In genomic region chr17:50234581-50234980, GRCh38 we compare ENCODE assay signal across 24 cellular contexts. TPM values are rescaled to one million over a fixed set of nuclear protein-coding genes. Genes with fewer than 3 reads are reported as not detected.
"Had no signal": no experiment of that assay in that cellular context is flagged by ENCODE, and none has a peak within 500 bp of the region (broad histone marks: within the 10 kb centered on the region; RNA-seq: fewer than 3 reads in every experiment).

No MANE protein-coding gene starts in this region.

- ATAC-seq: activated T-cell treated with anti-CD3 and anti-CD28 coated beads, Interleukin-2, amount 50 U/mL, for 4 hours; activated T-helper 17 cell treated with anti-CD3 and anti-CD28 coated beads, Interleukin-2, amount 50 U/mL, for 72 hours; T-cell had no signal

- DNase-seq: activated B cell treated with CpG ODN at 0.5 μM for 24 hours; activated CD4-positive, alpha-beta memory T cell treated with anti-CD3 and anti-CD28 coated beads for 36 hours; activated CD4-positive, alpha-beta T cell treated with anti-CD3 and anti-CD28 coated beads for 1 hour; activated CD4-positive, alpha-beta T cell treated with anti-CD3 and anti-CD28 coated beads, Interleukin-2, amount 10 ng/mL, durations not matched to agents 7 days and 5 days; activated CD8-positive, alpha-beta memory T cell treated with anti-CD3 and anti-CD28 coated beads for 24 hours; activated gamma-delta T cell; activated naive CD4-positive, alpha-beta T cell treated with anti-CD3 and anti-CD28 coated beads for 36 hours; activated T-cell treated with anti-CD3 and anti-CD28 coated beads, Interleukin-2, amount 50 U/mL, for 4 hours; anterior cingulate cortex; Kasumi-1; KBM-7; NCI-H1105; NCI-H1436; NCI-H1694 treated with DMSO at 0.1 percent for 48 hours; NCI-H2081; NCI-H524; SIG-M5; T-cell; T-helper 2 cell; T1000 had no signal

- FAIRE-seq: TTC549 had no signal

- H3K9me3 Mint-ChIP-seq: activated CD4-positive, alpha-beta memory T cell treated with anti-CD3 and anti-CD28 coated beads for 36 hours; activated CD4-positive, alpha-beta T cell treated with anti-CD3 and anti-CD28 coated beads, Interleukin-2, amount 10 ng/mL, durations not matched to agents 7 days and 5 days; activated T-helper 17 cell treated with anti-CD3 and anti-CD28 coated beads, Interleukin-2, amount 50 U/mL, for 72 hours; central memory CD8-positive, alpha-beta T cell had no signal

- H3K27ac Mint-ChIP-seq: activated B cell treated with CpG ODN at 0.5 μM for 24 hours; activated CD4-positive, alpha-beta memory T cell treated with anti-CD3 and anti-CD28 coated beads for 36 hours; activated CD4-positive, alpha-beta T cell treated with anti-CD3 and anti-CD28 coated beads, Interleukin-2, amount 10 ng/mL, durations not matched to agents 7 days and 5 days; activated naive CD4-positive, alpha-beta T cell treated with anti-CD3 and anti-CD28 coated beads for 36 hours; activated naive CD8-positive, alpha-beta T cell; activated T-helper 17 cell treated with anti-CD3 and anti-CD28 coated beads, Interleukin-2, amount 50 U/mL, for 72 hours; T-cell had no signal

- H3K4me1 Mint-ChIP-seq: activated B cell treated with CpG ODN at 0.5 μM for 24 hours; activated CD4-positive, alpha-beta T cell treated with anti-CD3 and anti-CD28 coated beads, Interleukin-2, amount 10 ng/mL, durations not matched to agents 7 days and 5 days; activated T-helper 17 cell treated with anti-CD3 and anti-CD28 coated beads, Interleukin-2, amount 50 U/mL, for 72 hours; central memory CD8-positive, alpha-beta T cell had no signal

- H3K36me3 Mint-ChIP-seq: activated CD4-positive, alpha-beta memory T cell treated with anti-CD3 and anti-CD28 coated beads for 36 hours; activated naive CD8-positive, alpha-beta T cell; T-cell had no signal

- H3K4me3 Mint-ChIP-seq: activated B cell treated with CpG ODN at 0.5 μM for 24 hours; activated CD4-positive, alpha-beta memory T cell treated with anti-CD3 and anti-CD28 coated beads for 36 hours; activated CD4-positive, alpha-beta T cell treated with anti-CD3 and anti-CD28 coated beads, Interleukin-2, amount 10 ng/mL, durations not matched to agents 7 days and 5 days; activated naive CD4-positive, alpha-beta T cell treated with anti-CD3 and anti-CD28 coated beads for 36 hours; activated naive CD8-positive, alpha-beta T cell; activated T-cell treated with anti-CD3 and anti-CD28 coated beads, Interleukin-2, amount 50 U/mL, for 4 hours; activated T-helper 17 cell treated with anti-CD3 and anti-CD28 coated beads, Interleukin-2, amount 50 U/mL, for 72 hours; central memory CD8-positive, alpha-beta T cell; T-cell had no signal

RNA-seq across cellular contexts. Expression of gene TMEM92, which starts 39.7 kb away (rescaled TPM):
- total RNA-seq: activated B cell treated with CpG ODN at 0.5 μM for 24 hours; activated CD4-positive, alpha-beta T cell treated with anti-CD3 and anti-CD28 coated beads, Interleukin-2, amount 10 ng/mL, durations not matched to agents 7 days and 5 days; activated naive CD4-positive, alpha-beta T cell treated with anti-CD3 and anti-CD28 coated beads for 36 hours; activated T-cell treated with anti-CD3 and anti-CD28 coated beads, Interleukin-2, amount 50 U/mL, for 4 hours; T-cell had no signal
